In genomic region chr14:31294736-31295398, GRCh38 we compare ENCODE assay signal across 21 cellular contexts.
DNase-seq lines count a peak whose midpoint lies in the region; ATAC-seq, FAIRE-seq and TF ChIP-seq lines count a peak whose summit lies in the region.
"Had no signal": no experiment of that assay in that cellular context is flagged by ENCODE, and none has a peak within 500 bp of the region (broad histone marks: within the 10 kb centered on the region; RNA-seq: fewer than 3 reads in every experiment).

No MANE protein-coding gene starts in this region.

- H3K36me3 ChIP-seq in ACC112 (ENCODE audit: insufficient read depth, low read length) (no peaks in the 10 kb centered on the region), HUES6 (ENCODE audit: control insufficient read depth, insufficient read depth, low read length) (no peaks in the 10 kb centered on the region), endothelial cell of umbilical vein (ENCODE audit: control insufficient read depth in 2 of 2, extremely low read depth in 1 of 2, insufficient read depth in 2 of 2, low read length in 2 of 2) (no peaks in the 10 kb centered on the region)
- H3K36me3 ChIP-seq: BLaER1 had no signal

- no TSS peak for BruUV-seq in endothelial cell of umbilical vein (replicated peaks; lab: Mats Ljungman, UMichigan)

- peaks cover 9% of the 10 kb centered on the region for H3K36me3 Mint-ChIP-seq in WTC11
- no peaks in the 10 kb centered on the region for H3K36me3 Mint-ChIP-seq in activated naive CD8-positive, alpha-beta T cell treated with anti-CD3 and anti-CD28 coated beads for 36 hours
- peaks cover 0 to 11% (median 0%) of the 10 kb centered on the region in 3 donors for H3K36me3 Mint-ChIP-seq in naive thymus-derived CD8-positive, alpha-beta T cell

- H3K4me1 ChIP-seq in ACC112 (ENCODE audit: control insufficient read depth, insufficient read depth, low read length, unreplicated experiment) (peaks cover 29% of the 10 kb centered on the region), HUES6 (ENCODE audit: control insufficient read depth, insufficient read depth, low read length) (peaks cover 36% of the 10 kb centered on the region), endothelial cell of umbilical vein (ENCODE audit: control insufficient read depth, extremely low read depth, insufficient read depth, low read length) (peaks cover 52% of the 10 kb centered on the region)
- H3K4me1 ChIP-seq: BLaER1 had no signal

- no peak for ATAC-seq in WTC11
- ATAC-seq in naive thymus-derived CD8-positive, alpha-beta T cell, result no peak

- H3K27ac ChIP-seq in ACC112 (ENCODE audit: low read depth, low read length) (peak overlapping the region; percentile 35), HUES6 (ENCODE audit: low read depth, low read length) (peak overlapping the region; percentile 90; the same call in 1 of the 2 replicates), endothelial cell of umbilical vein (ENCODE audit: insufficient read depth, low read depth, low read length) (peak overlapping the region; percentile 100)
- H3K27ac ChIP-seq: BLaER1, HL-60 had no signal

- TF ChIP-seq POLR2A in endothelial cell of umbilical vein (IDR thresholded peaks at IDR 0.05; ENCODE audit: low read depth, low read length), result no peak

- peak overlapping the region; percentile 76 for H3K4me2 ChIP-seq in endothelial cell of umbilical vein (ENCODE audit: insufficient read depth, low read length)
- H3K4me2 ChIP-seq: BLaER1 had no signal

- FAIRE-seq in endothelial cell of umbilical vein (lab: Jason Lieb, UNC), result peak; percentile 79
- FAIRE-seq: HTR-8/SVneo had no signal

- no peak overlapping the region for H3K4me3 Mint-ChIP-seq in WTC11
- no peak overlapping the region for H3K4me3 Mint-ChIP-seq in activated naive CD8-positive, alpha-beta T cell treated with anti-CD3 and anti-CD28 coated beads for 36 hours
- no peak overlapping the region for H3K4me3 Mint-ChIP-seq in naive thymus-derived CD8-positive, alpha-beta T cell
- H3K4me3 Mint-ChIP-seq: CD8-positive, alpha-beta memory T cell had no signal

- no peaks in the 10 kb centered on the region for H3K27me3 Mint-ChIP-seq in WTC11 (ENCODE audit: low read depth)
- no peaks in the 10 kb centered on the region for H3K27me3 Mint-ChIP-seq in activated naive CD8-positive, alpha-beta T cell treated with anti-CD3 and anti-CD28 coated beads for 36 hours
- H3K27me3 Mint-ChIP-seq in naive thymus-derived CD8-positive, alpha-beta T cell, result no peaks in the 10 kb centered on the region
- H3K27me3 Mint-ChIP-seq: CD8-positive, alpha-beta memory T cell had no signal

- POLR2A ChIA-PET in WTC11 (lab: Charles Lee), result interaction anchor here (0.7 kb wide), 1 partner anchor 129 kb away, joined by 3 read pairs; no protein-coding TSS in a partner anchor
- POLR2A ChIA-PET in endothelial cell of umbilical vein (lab: Charles Lee), result no interaction called here
- POLR2A ChIA-PET in naive thymus-derived CD8-positive, alpha-beta T cell (lab: Charles Lee), result no interaction called here

- H3K27me3 ChIP-seq in ACC112 (ENCODE audit: insufficient read depth, low read length) (no peaks in the 10 kb centered on the region), HUES6 (ENCODE audit: control insufficient read depth, insufficient read depth, low read length) (no peaks in the 10 kb centered on the region), endothelial cell of umbilical vein (ENCODE audit: control insufficient read depth in 2 of 2, insufficient read depth in 2 of 2, low read length in 2 of 2) (no peaks in the 10 kb centered on the region)
- H3K27me3 ChIP-seq: BLaER1 had no signal

- dilution Hi-C loops in endothelial cell of umbilical vein (cut with MboI; ENCODE audit: extremely low pct_ligation_motif_present, low sequenced_read_pairs), result no loop called here

- H3K9me3 ChIP-seq in HUES6 (ENCODE audit: control insufficient read depth, insufficient read depth, low read depth, low read length), result no peaks in the 10 kb centered on the region
- H3K9me3 ChIP-seq in endothelial cell of umbilical vein (replicated peaks; ENCODE audit: control insufficient read depth, insufficient read depth, low read length), result no peaks in the 10 kb centered on the region
- H3K9me3 ChIP-seq: BLaER1, HAP-1 had no signal

- peak overlapping the region; percentile 78 for H3K27ac Mint-ChIP-seq in WTC11
- H3K27ac Mint-ChIP-seq in activated naive CD8-positive, alpha-beta T cell treated with anti-CD3 and anti-CD28 coated beads for 36 hours, result no peak overlapping the region
- H3K27ac Mint-ChIP-seq in naive thymus-derived CD8-positive, alpha-beta T cell, result peak overlapping the region in 1 of 10 donors; percentile 61

- H3K4me3 ChIP-seq in ACC112 (ENCODE audit: low read depth, low read length) (no peak overlapping the region), HUES6 (ENCODE audit: low read depth, low read length) (no peak overlapping the region), endothelial cell of umbilical vein (replicated peaks in 1 of 3; ENCODE audit: insufficient read depth in 1 of 3, low read depth in 1 of 3, low read length in 3 of 3) (no peak overlapping the region)
- H3K4me3 ChIP-seq: BLaER1, HAP-1 had no signal

- CTCF ChIA-PET in WTC11 (lab: Charles Lee) (interaction anchor here (0.6 to 2.1 kb wide), 3 partner anchors 8 to 192 kb away, joined by 3 to 8 read pairs (median 6); no protein-coding TSS in a partner anchor), endothelial cell of umbilical vein (lab: Charles Lee) (interaction anchor here (1.0 to 1.6 kb wide), 2 partner anchors 21 to 23 kb away, joined by 3 read pairs; no protein-coding TSS in a partner anchor)

- DNase-seq in WTC11 (ENCODE audit: low spot score) (no peak), endothelial cell of umbilical vein (ENCODE audit: low read depth, low spot score) (peak; percentile 72), NOMO-1 (lab: John Stamatoyannopoulos, UW; ENCODE audit: unreplicated experiment in 2 of 2) (no peak)
- no peak for DNase-seq in activated naive CD8-positive, alpha-beta T cell treated with anti-CD3 and anti-CD28 coated beads for 36 hours
- DNase-seq in activated naive CD4-positive, alpha-beta T cell treated with Interleukin-2 at 50 U/mL for 16 hours, result no peak
- DNase-seq in naive thymus-derived CD8-positive, alpha-beta T cell, result no peak
- DNase-seq: 8988T; CD8-positive, alpha-beta memory T cell; DND-41; KBM-7; NCI-H1436; NCI-H2029; NCI-H2171 treated with DMSO at 0.1 percent for 48 hours; NCI-H774; T-helper 1 cell had no signal

- H3K9ac ChIP-seq in HUES6 (ENCODE audit: low read length) (no peak overlapping the region), endothelial cell of umbilical vein (replicated peaks; ENCODE audit: extremely low read depth, insufficient read depth, low read length) (peak overlapping the region; percentile 84)
- H3K9ac ChIP-seq: BLaER1 had no signal

- no peak overlapping the region for H2AFZ ChIP-seq in ACC112 (ENCODE audit: low read length, unreplicated experiment)
- peak overlapping the region; percentile 2 for H2AFZ ChIP-seq in endothelial cell of umbilical vein (ENCODE audit: low read depth, low read length)

- H4K20me1 ChIP-seq in endothelial cell of umbilical vein (replicated peaks; ENCODE audit: control insufficient read depth, extremely low read depth, insufficient read depth, low read length), result no peaks in the 10 kb centered on the region
- H4K20me1 ChIP-seq: BLaER1 had no signal

- intact Hi-C loops in endothelial cell of umbilical vein (cut with micrococcal nuclease), result loop anchor here (1.0 kb wide), 2 partner anchors 32 to 88 kb away; partner anchors contain the start of gene HECTD1

- no peaks in the 10 kb centered on the region for H3K9me1 ChIP-seq in endothelial cell of umbilical vein (replicated peaks; ENCODE audit: control insufficient read depth, extremely low read depth, insufficient read depth, low read length)

- H3K9me3 Mint-ChIP-seq in WTC11, result peaks cover 3% of the 10 kb centered on the region
- H3K9me3 Mint-ChIP-seq in activated naive CD8-positive, alpha-beta T cell treated with anti-CD3 and anti-CD28 coated beads for 36 hours, result no peaks in the 10 kb centered on the region
- no peaks in the 10 kb centered on the region for H3K9me3 Mint-ChIP-seq in naive thymus-derived CD8-positive, alpha-beta T cell
- H3K9me3 Mint-ChIP-seq: CD8-positive, alpha-beta memory T cell had no signal

- no peaks in the 10 kb centered on the region for H3K79me2 ChIP-seq in ACC112 (ENCODE audit: control insufficient read depth, insufficient read depth, low read length, unreplicated experiment)
- H3K79me2 ChIP-seq in endothelial cell of umbilical vein (ENCODE audit: control insufficient read depth, insufficient read depth, low read length), result no peaks in the 10 kb centered on the region

- peaks cover 46% of the 10 kb centered on the region for H3K4me1 Mint-ChIP-seq in WTC11
- no peaks in the 10 kb centered on the region for H3K4me1 Mint-ChIP-seq in activated naive CD8-positive, alpha-beta T cell treated with anti-CD3 and anti-CD28 coated beads for 36 hours
- peaks cover 0 to 4% (median 0%) of the 10 kb centered on the region in 4 donors for H3K4me1 Mint-ChIP-seq in naive thymus-derived CD8-positive, alpha-beta T cell
- H3K4me1 Mint-ChIP-seq: CD8-positive, alpha-beta memory T cell had no signal

- TF ChIP-seq CTCF in WTC11 (IDR thresholded peaks at IDR 0.05) (no peak), endothelial cell of umbilical vein (IDR thresholded peaks at IDR 0.05; ENCODE audit: extremely low read depth in 1 of 2, insufficient read depth in 1 of 2, low read depth in 1 of 2, low read length in 2 of 2) (no peak)

TF ChIP-seq in WTC11, 78 proteins besides CTCF, POLR2A, EP300 and RAD21 (continues in another document):
- TF ChIP-seq, protein P1, sequence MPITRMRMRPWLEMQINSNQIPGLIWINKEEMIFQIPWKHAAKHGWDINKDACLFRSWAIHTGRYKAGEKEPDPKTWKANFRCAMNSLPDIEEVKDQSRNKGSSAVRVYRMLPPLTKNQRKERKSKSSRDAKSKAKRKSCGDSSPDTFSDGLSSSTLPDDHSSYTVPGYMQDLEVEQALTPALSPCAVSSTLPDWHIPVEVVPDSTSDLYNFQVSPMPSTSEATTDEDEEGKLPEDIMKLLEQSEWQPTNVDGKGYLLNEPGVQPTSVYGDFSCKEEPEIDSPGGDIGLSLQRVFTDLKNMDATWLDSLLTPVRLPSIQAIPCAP (CRISPR knock-in tag; IDR thresholded peaks at IDR 0.05), result no peak
- TF ChIP-seq ZNF219 (CRISPR knock-in tag; IDR thresholded peaks at IDR 0.05; ENCODE audit: borderline replicate concordance), result no peak
- no peak for TF ChIP-seq MXD4 (CRISPR knock-in tag; IDR thresholded peaks at IDR 0.05; ENCODE audit: borderline replicate concordance)

TF ChIP-seq in endothelial cell of umbilical vein, 7 proteins besides CTCF, POLR2A, EP300 and RAD21 (continues in another document):
- TF ChIP-seq FOS (IDR thresholded peaks at IDR 0.05; ENCODE audit: borderline replicate concordance, insufficient read depth, low read length) (peak; percentile 78), MYC (IDR thresholded peaks at IDR 0.05; ENCODE audit: low read depth, low read length) (no peak), EZH2 (IDR thresholded peaks at IDR 0.05; ENCODE audit: borderline replicate concordance, low read depth, low read length, severe bottlenecking) (no peak), POLR2AphosphoS5 (IDR thresholded peaks at IDR 0.05; ENCODE audit: insufficient read depth, low read depth, low read length) (peak; percentile 11), MAX (IDR thresholded peaks at IDR 0.05; ENCODE audit: insufficient read depth, insufficient read length) (no peak)

Comparison
In these comparisons a context has a peak if more than half of its experiments do, and no peak if none do; other contexts are left out.
1. H3K27ac ChIP-seq: peak in every context shown above with its lines; median percentile 100 in endothelial cell of umbilical vein; 90 in HUES6; 35 in ACC112.